In genomic region chr3:18390024-18390660, GRCh38 we compare ENCODE assay signal across 28 cellular contexts. TPM values are rescaled to one million over a fixed set of nuclear protein-coding genes. Genes with fewer than 3 reads are reported as not detected.
A peak's percentile ranks its signal among the peaks of the same experiment; 100 is the strongest.
DNase-seq lines count a peak whose midpoint lies in the region; ATAC-seq and TF ChIP-seq lines count a peak whose summit lies in the region.
"Had no signal": no experiment of that assay in that cellular context is flagged by ENCODE, and none has a peak within 500 bp of the region (broad histone marks: within the 10 kb centered on the region; RNA-seq: fewer than 3 reads in every experiment).

No MANE protein-coding gene starts in this region.

- peaks cover 61% of the 10 kb centered on the region for H3K36me3 Mint-ChIP-seq in T-helper 1 cell treated with Interleukin-12 subunit alpha and Interleukin-12 subunit beta and Interleukin-4 antibody, amounts not matched to agents 30 μg/mL and 1 μg/mL, for 36 hours (ENCODE audit: low read depth)
- peaks cover 85% of the 10 kb centered on the region for H3K36me3 Mint-ChIP-seq in stimulated activated naive CD8-positive, alpha-beta T cell treated with anti-CD3 and anti-CD28 coated beads, Interleukin-15, Interleukin-2, amounts not matched to agents 100 ng/mL and 50 ng/mL, for 24 hours (ENCODE audit: low read depth)
- H3K36me3 Mint-ChIP-seq in activated naive CD8-positive, alpha-beta T cell: peaks cover 22% of the 10 kb centered on the region

- intact Hi-C loops in upper lobe of right lung (cut with DNase I): no loop called here

- H3K36me3 ChIP-seq in upper lobe of right lung: peaks cover 22% of the 10 kb centered on the region
- H3K36me3 ChIP-seq: BE2C, breast epithelium, SJCRH30 had no signal

- peaks cover 65% of the 10 kb centered on the region for H3K4me1 Mint-ChIP-seq in T-helper 1 cell treated with Interleukin-12 subunit alpha and Interleukin-12 subunit beta and Interleukin-4 antibody, amounts not matched to agents 30 μg/mL and 1 μg/mL, for 36 hours (ENCODE audit: low read depth)
- H3K4me1 Mint-ChIP-seq in stimulated activated naive CD8-positive, alpha-beta T cell treated with anti-CD3 and anti-CD28 coated beads, Interleukin-15, Interleukin-2, amounts not matched to agents 100 ng/mL and 50 ng/mL, for 24 hours (ENCODE audit: low read depth): peaks cover 82% of the 10 kb centered on the region
- H3K4me1 Mint-ChIP-seq in stimulated activated naive CD8-positive, alpha-beta T cell treated with anti-CD3 and anti-CD28 coated beads, Interleukin-15, amount 100 ng/mL, for 72 hours: peaks cover 72% of the 10 kb centered on the region
- peaks cover 87% of the 10 kb centered on the region for H3K4me1 Mint-ChIP-seq in activated naive CD8-positive, alpha-beta T cell (ENCODE audit: low read depth)

- H3K27ac Mint-ChIP-seq in T-helper 1 cell treated with Interleukin-12 subunit alpha and Interleukin-12 subunit beta and Interleukin-4 antibody, amounts not matched to agents 30 μg/mL and 1 μg/mL, for 36 hours: peak overlapping the region; percentile 66
- H3K27ac Mint-ChIP-seq in stimulated activated naive CD8-positive, alpha-beta T cell treated with anti-CD3 and anti-CD28 coated beads, Interleukin-15, Interleukin-2, amounts not matched to agents 100 ng/mL and 50 ng/mL, for 24 hours: peak overlapping the region; percentile 82
- H3K27ac Mint-ChIP-seq in stimulated activated naive CD8-positive, alpha-beta T cell treated with anti-CD3 and anti-CD28 coated beads, Interleukin-15, amount 100 ng/mL, for 72 hours: no peak overlapping the region
- H3K27ac Mint-ChIP-seq in activated naive CD8-positive, alpha-beta T cell: peak overlapping the region; percentile 82

- no peak overlapping the region for H3K4me3 ChIP-seq in upper lobe of right lung
- H3K4me3 ChIP-seq: breast epithelium, hepatocyte, left lung, SJCRH30 had no signal

- H3K4me1 ChIP-seq in upper lobe of right lung: no peaks in the 10 kb centered on the region
- H3K4me1 ChIP-seq: BE2C, breast epithelium, foreskin keratinocyte, left lung, SJCRH30 had no signal

- DNase-seq in T-helper 1 cell (no peak), SKM-1 (lab: John Stamatoyannopoulos, UW; ENCODE audit: unreplicated experiment) (no peak), upper lobe of right lung (no peak)
- DNase-seq in stimulated activated naive CD8-positive, alpha-beta T cell treated with anti-CD3 and anti-CD28 coated beads, Interleukin-15, amount 100 ng/mL, for 72 hours: no peak
- DNase-seq: amniotic stem cell; BE2C; effector memory CD4-positive, alpha-beta T cell; EL; foreskin keratinocyte; HCEC 1CT; Karpas-422; left lung; naive B cell; NCI-H1694 treated with DMSO at 0.1 percent for 48 hours; NCI-H2171; NCI-H510A treated with DMSO at 0.1 percent for 48 hours; SJCRH30; small intestine; stimulated activated CD4-positive, alpha-beta T cell treated with anti-CD3 and anti-CD28 coated beads, Interleukin-1b, Interleukin-23, amount 100 ng/mL, for 48 hours; substantia nigra had no signal

- ATAC-seq in stimulated activated naive CD8-positive, alpha-beta T cell treated with anti-CD3 and anti-CD28 coated beads, Interleukin-15, amount 100 ng/mL, for 72 hours: no peak
- ATAC-seq in upper lobe of right lung: no peak
- no peak for ATAC-seq in GM21423 (IDR thresholded peaks at IDR 0.05; ENCODE audit: unreplicated experiment)
- ATAC-seq: foreskin keratinocyte, left lung, Panc1 had no signal

- no peaks in the 10 kb centered on the region for H3K9me3 ChIP-seq in upper lobe of right lung
- H3K9me3 ChIP-seq: BE2C, breast epithelium, left lung, SJCRH30 had no signal

- H3K27ac ChIP-seq in upper lobe of right lung: no peak overlapping the region
- H3K27ac ChIP-seq: breast epithelium, foreskin keratinocyte, hepatocyte, left lung, SJCRH30, VCaP had no signal

- H3K27me3 ChIP-seq in upper lobe of right lung: no peaks in the 10 kb centered on the region
- H3K27me3 ChIP-seq: BE2C, breast epithelium, foreskin keratinocyte, hepatocyte, left lung, SJCRH30 had no signal

- no peak for TF ChIP-seq CTCF in upper lobe of right lung (IDR thresholded peaks at IDR 0.05)

- H3K27me3 Mint-ChIP-seq in T-helper 1 cell treated with Interleukin-12 subunit alpha and Interleukin-12 subunit beta and Interleukin-4 antibody, amounts not matched to agents 30 μg/mL and 1 μg/mL, for 36 hours (ENCODE audit: low read depth): no peaks in the 10 kb centered on the region
- no peaks in the 10 kb centered on the region for H3K27me3 Mint-ChIP-seq in stimulated activated naive CD8-positive, alpha-beta T cell treated with anti-CD3 and anti-CD28 coated beads, Interleukin-15, Interleukin-2, amounts not matched to agents 100 ng/mL and 50 ng/mL, for 24 hours
- no peaks in the 10 kb centered on the region for H3K27me3 Mint-ChIP-seq in stimulated activated naive CD8-positive, alpha-beta T cell treated with anti-CD3 and anti-CD28 coated beads, Interleukin-15, amount 100 ng/mL, for 72 hours
- H3K27me3 Mint-ChIP-seq in activated naive CD8-positive, alpha-beta T cell: no peaks in the 10 kb centered on the region
- H3K27me3 Mint-ChIP-seq: naive B cell had no signal

- H3K4me3 Mint-ChIP-seq in T-helper 1 cell treated with Interleukin-12 subunit alpha and Interleukin-12 subunit beta and Interleukin-4 antibody, amounts not matched to agents 30 μg/mL and 1 μg/mL, for 36 hours: peak overlapping the region; percentile 52
- no peak overlapping the region for H3K4me3 Mint-ChIP-seq in stimulated activated naive CD8-positive, alpha-beta T cell treated with anti-CD3 and anti-CD28 coated beads, Interleukin-15, Interleukin-2, amounts not matched to agents 100 ng/mL and 50 ng/mL, for 24 hours
- H3K4me3 Mint-ChIP-seq in stimulated activated naive CD8-positive, alpha-beta T cell treated with anti-CD3 and anti-CD28 coated beads, Interleukin-15, amount 100 ng/mL, for 72 hours: peak overlapping the region in 1 of 2 donors; percentile 9
- H3K4me3 Mint-ChIP-seq in activated naive CD8-positive, alpha-beta T cell: peak overlapping the region; percentile 43
- H3K4me3 Mint-ChIP-seq: naive B cell had no signal

- no peaks in the 10 kb centered on the region for H3K9me3 Mint-ChIP-seq in T-helper 1 cell treated with Interleukin-12 subunit alpha and Interleukin-12 subunit beta and Interleukin-4 antibody, amounts not matched to agents 30 μg/mL and 1 μg/mL, for 36 hours
- H3K9me3 Mint-ChIP-seq in stimulated activated naive CD8-positive, alpha-beta T cell treated with anti-CD3 and anti-CD28 coated beads, Interleukin-15, Interleukin-2, amounts not matched to agents 100 ng/mL and 50 ng/mL, for 24 hours: no peaks in the 10 kb centered on the region
- no peaks in the 10 kb centered on the region for H3K9me3 Mint-ChIP-seq in stimulated activated naive CD8-positive, alpha-beta T cell treated with anti-CD3 and anti-CD28 coated beads, Interleukin-15, amount 100 ng/mL, for 72 hours
- H3K9me3 Mint-ChIP-seq in activated naive CD8-positive, alpha-beta T cell (ENCODE audit: low read depth): no peaks in the 10 kb centered on the region
- H3K9me3 Mint-ChIP-seq: naive B cell had no signal

RNA-seq across cellular contexts. Expression of gene SATB1, which starts 35.0 kb away (rescaled TPM):
- 28.4 TPM for total RNA-seq in upper lobe of right lung

Comparison
In these comparisons a context has a peak if more than half of its experiments do, and no peak if none do; other contexts are left out.
1. H3K27ac Mint-ChIP-seq: peak in T-helper 1 cell treated with Interleukin-12 subunit alpha and Interleukin-12 subunit beta and Interleukin-4 antibody, amounts not matched to agents 30 μg/mL and 1 μg/mL, for 36 hours (single experiment), stimulated activated naive CD8-positive, alpha-beta T cell treated with anti-CD3 and anti-CD28 coated beads, Interleukin-15, Interleukin-2, amounts not matched to agents 100 ng/mL and 50 ng/mL, for 24 hours (single experiment) and activated naive CD8-positive, alpha-beta T cell (single experiment); none in stimulated activated naive CD8-positive, alpha-beta T cell treated with anti-CD3 and anti-CD28 coated beads, Interleukin-15, amount 100 ng/mL, for 72 hours (0 of 2).